In genomic region chr5:34022131-34022705, GRCh38 we compare ENCODE assay signal across 8 cellular contexts. TPM values are rescaled to one million over a fixed set of nuclear protein-coding genes. Genes with fewer than 3 reads are reported as not detected.
DNase-seq lines count a peak whose midpoint lies in the region; ATAC-seq and TF ChIP-seq lines count a peak whose summit lies in the region.

No MANE protein-coding gene starts in this region.

- no peak for TF ChIP-seq EP300 in tibial nerve (IDR thresholded peaks at IDR 0.05)

- H3K27ac ChIP-seq in GM23338 (ENCODE audit: low read depth) (no peak overlapping the region; the same call in 1 of the 2 replicates), PC-3 (ENCODE audit: low read length) (peak overlapping the region; percentile 61), colonic mucosa (no peak overlapping the region), tibial nerve (no peak overlapping the region)

- no peak overlapping the region for H3K4me2 ChIP-seq in GM23338
- peak overlapping the region; percentile 52 for H3K4me2 ChIP-seq in PC-3 (ENCODE audit: low read length)

- WGBS in tibial nerve, 2 donors = 37 to 39% methylated on average over 2 of the region's 2 CpGs

- H3K79me2 ChIP-seq in GM23338 (replicated peaks; ENCODE audit: insufficient read depth) (no peaks in the 10 kb centered on the region), PC-3 (ENCODE audit: low read length) (no peaks in the 10 kb centered on the region)

- intact Hi-C loops in PC-3 (cut with micrococcal nuclease) (no loop called here), colonic mucosa (cut with DNase I) (no loop called here)

- H3K27me3 ChIP-seq in GM23338 (ENCODE audit: insufficient read depth) = no peaks in the 10 kb centered on the region
- H3K27me3 ChIP-seq in PC-3 (ENCODE audit: low read length) = no peaks in the 10 kb centered on the region
- no peaks in the 10 kb centered on the region for H3K27me3 ChIP-seq in colonic mucosa
- H3K27me3 ChIP-seq in tibial nerve = no peaks in the 10 kb centered on the region

- H3K9ac ChIP-seq in PC-3 (ENCODE audit: low read length) (peak overlapping the region; percentile 13; the same call in 1 of the 2 replicates), colonic mucosa (ENCODE audit: low read depth in 2 of 2, low read length in 2 of 2) (no peak overlapping the region)

- H4K20me1 ChIP-seq in GM23338 (replicated peaks; ENCODE audit: insufficient read depth) (no peaks in the 10 kb centered on the region), PC-3 (ENCODE audit: low read length) (no peaks in the 10 kb centered on the region)

- POLR2A ChIA-PET in PC-3 (lab: Charles Lee; ENCODE audit: unreplicated experiment) = interaction anchor here (0.6 kb wide), 1 partner anchor 13 kb away, joined by 3 read pairs; no protein-coding TSS in a partner anchor

- H3K36me3 Mint-ChIP-seq in GM23338 (ENCODE audit: low read depth) = no peaks in the 10 kb centered on the region

- no peak overlapping the region for H3K4me3 Mint-ChIP-seq in GM23338

- no peaks in the 10 kb centered on the region for H3F3A ChIP-seq in GM23338 (replicated peaks; ENCODE audit: low read depth)
- peaks cover 3% of the 10 kb centered on the region for H3F3A ChIP-seq in PC-3 (ENCODE audit: low read length, unreplicated experiment)

- DNase-seq in GM23338 (ENCODE audit: low spot score) = no peak
- DNase-seq in PC-3 = peak; percentile 59
- peak; percentile 83 for DNase-seq in islet precursor cell
- DNase-seq in colonic mucosa = no peak
- no peak for DNase-seq in SKM-1 (lab: John Stamatoyannopoulos, UW; ENCODE audit: unreplicated experiment)
- no peak for DNase-seq in tibial nerve (ENCODE audit: low spot score in 2 of 2)
- DNase-seq in NCI-H2171 (lab: John Stamatoyannopoulos, UW) = no peak

- H2AFZ ChIP-seq in GM23338 = no peak overlapping the region
- peak overlapping the region; percentile 42 for H2AFZ ChIP-seq in PC-3 (ENCODE audit: low read length)

- H3K27ac Mint-ChIP-seq in GM23338 = 0 out of 2 replicates have a peak overlapping the region, but pooled peaks have one; percentile 3

- peaks cover 5% of the 10 kb centered on the region for H3K27me3 Mint-ChIP-seq in GM23338 (ENCODE audit: insufficient read depth, low read depth, poor library complexity)

- H3K9me2 ChIP-seq in GM23338 (ENCODE audit: insufficient read depth) (no peaks in the 10 kb centered on the region), PC-3 (replicated peaks; ENCODE audit: low read length) (no peaks in the 10 kb centered on the region)

- TF ChIP-seq POLR2A in tibial nerve (IDR thresholded peaks at IDR 0.05) = no peak

- peaks cover 8% of the 10 kb centered on the region for H3K4me1 ChIP-seq in GM23338 (ENCODE audit: insufficient read depth)
- H3K4me1 ChIP-seq in PC-3 (ENCODE audit: insufficient read depth, low read length) = peaks cover 19% of the 10 kb centered on the region
- H3K4me1 ChIP-seq in colonic mucosa = no peaks in the 10 kb centered on the region
- no peaks in the 10 kb centered on the region for H3K4me1 ChIP-seq in tibial nerve

- no peaks in the 10 kb centered on the region for H3K9me3 Mint-ChIP-seq in GM23338

- ATAC-seq in GM18517 (IDR thresholded peaks at IDR 0.05; ENCODE audit: unreplicated experiment) = peak; percentile 85
- no peak for ATAC-seq in GM23338
- peak; percentile 89 for ATAC-seq in PC-3

- H3K4me3 ChIP-seq in GM23338 (no peak overlapping the region), PC-3 (ENCODE audit: low read length) (no peak overlapping the region), colonic mucosa (no peak overlapping the region), tibial nerve (no peak overlapping the region)

- no peak for TF ChIP-seq CTCF in GM23338 (conservative IDR thresholded peaks at IDR 0.05; ENCODE audit: low read depth in 2 of 2)
- TF ChIP-seq CTCF in PC-3 (conservative IDR thresholded peaks at IDR 0.05; ENCODE audit: low read depth, low read length) = no peak
- no peak for TF ChIP-seq CTCF in colonic mucosa (IDR thresholded peaks at IDR 0.05)
- TF ChIP-seq CTCF in tibial nerve (IDR thresholded peaks at IDR 0.05) = no peak

- BruUV-seq in PC-3 (replicated peaks; lab: Mats Ljungman, UMichigan) = no TSS peak

- CTCF ChIA-PET in PC-3 (lab: Charles Lee) = no interaction called here

- peaks cover 16% of the 10 kb centered on the region for H3K4me1 Mint-ChIP-seq in GM23338

- H3K9me3 ChIP-seq in PC-3 (ENCODE audit: low read length) (no peaks in the 10 kb centered on the region), colonic mucosa (no peaks in the 10 kb centered on the region), tibial nerve (no peaks in the 10 kb centered on the region)

- H3K36me3 ChIP-seq in GM23338 (ENCODE audit: insufficient read depth) = no peaks in the 10 kb centered on the region
- no peaks in the 10 kb centered on the region for H3K36me3 ChIP-seq in PC-3 (ENCODE audit: low read depth, low read length)
- no peaks in the 10 kb centered on the region for H3K36me3 ChIP-seq in colonic mucosa
- H3K36me3 ChIP-seq in tibial nerve = peaks cover 0 to 44% (median 0%) of the 10 kb centered on the region in 3 donors

TF ChIP-seq in GM23338, 12 proteins besides CTCF, POLR2A, EP300 and RAD21 (continues in another document):
- TF ChIP-seq REST (IDR thresholded peaks at IDR 0.05; ENCODE audit: unreplicated experiment) (no peak), STAT1 (IDR thresholded peaks at IDR 0.05; ENCODE audit: unreplicated experiment) (no peak), POLR2AphosphoS5 (IDR thresholded peaks at IDR 0.05; ENCODE audit: low read depth) (no peak), EZH2phosphoT487 (IDR thresholded peaks at IDR 0.05; ENCODE audit: unreplicated experiment) (no peak)

RNA-seq across cellular contexts. Expression of gene AMACR, which starts 14.4 kb away (rescaled TPM):
- total RNA-seq in GM23338 (2014; rRNA removed; shearing (Covaris generic)) = 8.8 and 12.6 TPM in 2 replicates
- polyA plus RNA-seq in GM23338 (2016; fragmentation: Nextera tagmentation; extraction: Ambion mirVana) = 6.7 and 7.0 TPM in 2 replicates
- total RNA-seq in PC-3 (2014; rRNA removed) = 12.3 and 12.7 TPM in 2 replicates
- total RNA-seq in colonic mucosa = 10 to 100 TPM; 50.3 to 67.9 TPM
- 10 to 100 TPM in 1 of 4 donors, 1 to 10 TPM in 3; 3.7 to 10.7 (median 7.5) TPM for total RNA-seq in tibial nerve

RNA-seq across cellular contexts. Expression of gene C1QTNF3, which starts 20.8 kb away (rescaled TPM):
- total RNA-seq in GM23338 (2014; rRNA removed; shearing (Covaris generic)) = 0.97 and 1.7 TPM in 2 replicates
- 0.97 and 2.0 TPM in 2 replicates for polyA plus RNA-seq in GM23338 (2016; fragmentation: Nextera tagmentation; extraction: Ambion mirVana)
- total RNA-seq in PC-3 (2014; rRNA removed) (0.92 and 1.1 TPM in 2 replicates), colonic mucosa (1 to 10 TPM; 2.7 to 4.6 TPM), tibial nerve (1 to 10 TPM; 5.0 to 9.4 (median 7.0) TPM)

RNA-seq across cellular contexts. Expression of gene SLC45A2, which starts 37.7 kb away (rescaled TPM):
- not detected in 2 replicates for total RNA-seq in GM23338 (2014; rRNA removed; shearing (Covaris generic))
- polyA plus RNA-seq in GM23338 (2016; fragmentation: Nextera tagmentation; extraction: Ambion mirVana) = not detected in 2 replicates
- not detected in 2 replicates for total RNA-seq in PC-3 (2014; rRNA removed)
- under 1 TPM in 1 of 2 donors, not detected in 1; 0.32 TPM for total RNA-seq in colonic mucosa
- total RNA-seq in tibial nerve = not detected

Comparison
In these comparisons a context has a peak if more than half of its experiments do, and no peak if none do; other contexts are left out.
1. DNase-seq: peak in PC-3 (single experiment) and islet precursor cell (single experiment); none in GM23338 (single experiment), colonic mucosa (single experiment), SKM-1 (single experiment), tibial nerve (0 of 2) and NCI-H2171 (single experiment).